ENCODE assay signal across 9 cellular contexts in genomic region chr5:142826741-142827492, GRCh38. TPM values are rescaled to one million over a fixed set of nuclear protein-coding genes. Genes with fewer than 3 reads are reported as not detected.
DNase-seq lines count a peak whose midpoint lies in the region; ATAC-seq, FAIRE-seq and TF ChIP-seq lines count a peak whose summit lies in the region.
"Had no signal": no experiment of that assay in that cellular context is flagged by ENCODE, and none has a peak within 500 bp of the region (broad histone marks: within the 10 kb centered on the region; RNA-seq: fewer than 3 reads in every experiment).

No MANE protein-coding gene starts in this region.

- H3K27me3 ChIP-seq in MG63, result no peaks in the 10 kb centered on the region
- H3K27me3 ChIP-seq in GM12878 (replicated peaks in 1 of 2; ENCODE audit: control insufficient read depth in 2 of 2, insufficient read depth in 2 of 2, low read length in 1 of 2), result no peaks in the 10 kb centered on the region

- no peak for FAIRE-seq in GM12878 (lab: Jason Lieb, UNC)

- no peaks in the 10 kb centered on the region for H3K9me3 Mint-ChIP-seq in osteocyte (ENCODE audit: unreplicated experiment)

- H3K4me3 Mint-ChIP-seq in osteocyte (ENCODE audit: unreplicated experiment), result peak overlapping the region; percentile 8

- H3K27ac ChIP-seq in GM12878 (ENCODE audit: control insufficient read depth, insufficient read depth), result no peak overlapping the region

- RAD21 ChIA-PET in GM12878 (lab: Charles Lee; ENCODE audit: unreplicated experiment), result no interaction called here

- ATAC-seq in GM19351 (IDR thresholded peaks at IDR 0.05; ENCODE audit: unreplicated experiment) (peak; percentile 54), GM12878 (peak; percentile 75), GM21526 (IDR thresholded peaks at IDR 0.05; ENCODE audit: low FRiP score, unreplicated experiment) (no peak)

- SMC1A ChIA-PET in GM12878 (lab: Charles Lee; ENCODE audit: uncharacterized antibody, unreplicated experiment), result interaction anchor here (1.1 kb wide), 1 partner anchor 23 kb away, joined by 5 read pairs; no protein-coding TSS in a partner anchor

- WGBS in GM12878 (ENCODE audit: insufficient coverage, insufficient replicate concordance, low lambda C conversion rate, missing lambda C conversion rate), result 13% methylated on average over 3 of the region's 3 CpGs

- H3K36me3 ChIP-seq in MG63 (no peaks in the 10 kb centered on the region), GM12878 (ENCODE audit: control insufficient read depth in 2 of 2, insufficient read depth in 2 of 2, low read length in 1 of 2) (no peaks in the 10 kb centered on the region)

- H3K4me1 ChIP-seq in GM12878 (ENCODE audit: control insufficient read depth, insufficient read depth, low read length), result peaks cover 6% of the 10 kb centered on the region; the same call in 1 of the 2 replicates

- intact Hi-C loops in GM12878 (cut with micrococcal nuclease; ENCODE audit: unreplicated experiment), result no loop called here

- TF ChIP-seq POLR2A in GM12878 (IDR thresholded peaks at IDR 0.05; ENCODE audit: low read depth, low read length), result no peak

- DNase-seq in MG63 (peak; percentile 83), GM12878 (ENCODE audit: low read depth, low spot score) (no peak), osteocyte (ENCODE audit: extremely low spot score, unreplicated experiment) (no peak), NCI-H1105 (lab: John Stamatoyannopoulos, UW) (no peak), midbrain (lab: John Stamatoyannopoulos, UW) (no peak), NCI-H510A (lab: John Stamatoyannopoulos, UW) (no peak)

- POLR2A ChIA-PET in GM12878 (lab: Charles Lee), result no interaction called here

- BruUV-seq in GM12878 (replicated peaks; lab: Mats Ljungman, UMichigan), result no TSS peak

- H2AFZ ChIP-seq in GM12878 (ENCODE audit: control insufficient read depth, low read depth, low read length), result no peak overlapping the region

- H4K20me1 ChIP-seq in GM12878 (ENCODE audit: control insufficient read depth, insufficient read depth), result no peaks in the 10 kb centered on the region

- no peak for TF ChIP-seq EP300 in GM12878 (IDR thresholded peaks at IDR 0.05; ENCODE audit: borderline replicate concordance in 1 of 2, control insufficient read depth in 1 of 2, low read depth in 2 of 2, low read length in 2 of 2)

- TF ChIP-seq RAD21 in GM12878 (IDR thresholded peaks at IDR 0.05; ENCODE audit: insufficient read depth, low read depth, low read length), result no peak

- H3K27me3 Mint-ChIP-seq in osteocyte (ENCODE audit: unreplicated experiment), result no peaks in the 10 kb centered on the region
- H3K27me3 Mint-ChIP-seq: IgD-negative memory B cell had no signal

- in situ Hi-C loops in GM12878 (cut with MboI), result no loop called here

- TF ChIP-seq CTCF in GM12878 (IDR thresholded peaks at IDR 0.05 in 2 of 3, conservative IDR thresholded peaks at IDR 0.05 in 1 of 3; ENCODE audit: control insufficient read depth in 2 of 3, extremely low read depth in 1 of 3, insufficient read depth in 1 of 3, low read depth in 3 of 3, low read length in 3 of 3), result no peak
- no peak for TF ChIP-seq CTCF in osteocyte (IDR thresholded peaks at IDR 0.05)

- H3K4me3 ChIP-seq in MG63 (no peak overlapping the region), GM12878 (no peak overlapping the region)

- peak overlapping the region; percentile 69 for H3K27ac Mint-ChIP-seq in osteocyte (ENCODE audit: unreplicated experiment)
- H3K27ac Mint-ChIP-seq: IgD-negative memory B cell had no signal

- peaks cover 83% of the 10 kb centered on the region for H3K4me1 Mint-ChIP-seq in osteocyte (ENCODE audit: unreplicated experiment)

- H3K36me3 Mint-ChIP-seq in osteocyte (ENCODE audit: unreplicated experiment), result no peaks in the 10 kb centered on the region

- CTCF ChIA-PET in GM12878 (lab: Yijun Ruan, JAX), result interaction anchor here (1.3 kb wide), 1 partner anchor 17 kb away, joined by 3 read pairs; no protein-coding TSS in a partner anchor

- H3K9me3 ChIP-seq in MG63 (no peaks in the 10 kb centered on the region), GM12878 (replicated peaks; ENCODE audit: control insufficient read depth, insufficient read depth, low read length) (no peaks in the 10 kb centered on the region)

- H3K79me2 ChIP-seq in GM12878 (ENCODE audit: control insufficient read depth, insufficient read depth, low read length), result no peaks in the 10 kb centered on the region

- H3K9ac ChIP-seq in GM12878 (ENCODE audit: control insufficient read depth, insufficient read depth, low read length), result no peak overlapping the region

- no peak overlapping the region for H3K4me2 ChIP-seq in GM12878 (ENCODE audit: control insufficient read depth, insufficient read depth)

TF ChIP-seq in GM12878, 131 proteins besides CTCF, POLR2A, EP300 and RAD21:
- TF ChIP-seq SMAD5 (IDR thresholded peaks at IDR 0.05; ENCODE audit: low read depth), result no peak
- TF ChIP-seq ZNF384 (IDR thresholded peaks at IDR 0.05; ENCODE audit: borderline replicate concordance, low read depth, low read length), result peak; percentile 54; the same call in 1 of the 2 replicates

RNA-seq across cellular contexts. Expression of gene ARHGAP26, which starts 56.7 kb away (rescaled TPM):
- total RNA-seq in MG63 (2014; rRNA removed; shearing (Covaris generic); ENCODE audit: low replicate concordance), result 1.3 and 9.5 TPM in 2 replicates
- total RNA-seq in GM12878 (2013; cell fraction: nucleolus; rRNA removed), result 84.5 and 89.8 TPM in 2 replicates
- total RNA-seq in GM12878 (2014; rRNA removed) (17.4 and 17.8 TPM in 2 replicates), GM12878 (2014; rRNA removed; fragmentation: Illumina TruSeq; extraction: Trizol) (17.4 and 19.3 TPM in 2 replicates), GM12878 (2021) (16.5 and 22.6 TPM in 2 replicates), osteocyte (14.1 and 15.1 TPM in 2 replicates)
- 5.5 TPM for polyA plus RNA-seq in GM12878 (2011; ENCODE audit: low read depth)
- polyA plus RNA-seq in GM12878 (2011; rRNA removed) (40.0 and 41.5 TPM in 2 replicates), GM12878 (2014; fragmentation: Illumina TruSeq; extraction: Trizol) (18.2 and 19.4 TPM in 2 replicates), GM12878 (2014; fragmentation: Nextera tagmentation; extraction: Ambion mirVana) (1 to 10 TPM; 9.4 to 9.8 TPM), GM12878 (2014; rRNA removed) (9.5 and 10.2 TPM in 2 replicates), GM12878 (2016; fragmentation: Nextera tagmentation; extraction: Ambion mirVana) (10 to 100 TPM; 22.5 to 24.3 TPM)
- 35.6 and 39.3 TPM in 2 replicates for polyA plus RNA-seq in GM12878 (2011; cell fraction: cytosol; rRNA removed)
- polyA plus RNA-seq in GM12878 (2011; cell fraction: nucleus; rRNA removed), result 62.4 and 90.1 TPM in 2 replicates
- 7.6 and 12.2 TPM in 2 replicates for polyA plus RNA-seq in GM12878 (2012)
- 119 and 147 TPM in 2 replicates for polyA minus RNA-seq in GM12878 (2011; rRNA and poly(A)+ RNA removed)
- 18.4 and 29.0 TPM in 2 replicates for polyA minus RNA-seq in GM12878 (2011; cell fraction: cytosol; rRNA and poly(A)+ RNA removed)
- polyA minus RNA-seq in GM12878 (2011; cell fraction: nucleus; rRNA and poly(A)+ RNA removed), result 255 and 393 TPM in 2 replicates
